Comparison of ENCODE assay signal across 29 cellular contexts in genomic region chr6:73391735-73392134, GRCh38. TPM values are rescaled to one million over a fixed set of nuclear protein-coding genes. Genes with fewer than 3 reads are reported as not detected.
DNase-seq lines count a peak whose midpoint lies in the region; ATAC-seq, FAIRE-seq and TF ChIP-seq lines count a peak whose summit lies in the region.
"Had no signal": no experiment of that assay in that cellular context is flagged by ENCODE, and none has a peak within 500 bp of the region (broad histone marks: within the 10 kb centered on the region; RNA-seq: fewer than 3 reads in every experiment).

No MANE protein-coding gene starts in this region.

- H3K4me3 Mint-ChIP-seq in activated CD4-positive, alpha-beta T cell treated with anti-CD3 and anti-CD28 coated beads, Interleukin-2, amount 10 ng/mL, durations not matched to agents 24 days and 14 days: peak overlapping the region; percentile 50
- peak overlapping the region in 1 of 2 donors; percentile 35 for H3K4me3 Mint-ChIP-seq in effector memory CD8-positive, alpha-beta T cell
- H3K4me3 Mint-ChIP-seq: brain had no signal

- peak overlapping the region; percentile 68 for H3K27ac Mint-ChIP-seq in activated CD4-positive, alpha-beta T cell treated with anti-CD3 and anti-CD28 coated beads, Interleukin-2, amount 10 ng/mL, durations not matched to agents 24 days and 14 days
- peak overlapping the region in 1 of 2 donors; percentile 66 for H3K27ac Mint-ChIP-seq in effector memory CD8-positive, alpha-beta T cell
- H3K27ac Mint-ChIP-seq: brain had no signal

- intact Hi-C loops in activated CD4-positive, alpha-beta T cell treated with anti-CD3 and anti-CD28 coated beads, Interleukin-2, amount 10 ng/mL, durations not matched to agents 24 days and 14 days (cut with micrococcal nuclease): no loop called here
- intact Hi-C loops in HCT116 (cut with micrococcal nuclease) (no loop called here), posterior cingulate gyrus (cut with DNase I) (no loop called here)

- no peak overlapping the region for H3K4ac ChIP-seq in H1 (replicated peaks; ENCODE audit: insufficient read length, low read depth, low read length)

- no peak for ATAC-seq in HCT116
- no peak for ATAC-seq in effector memory CD8-positive, alpha-beta T cell (replicated peaks)
- ATAC-seq: left ventricle myocardium superior; naive thymus-derived CD8-positive, alpha-beta T cell had no signal

- FAIRE-seq in H1 (lab: Jason Lieb, UNC): no peak
- FAIRE-seq: A204.1, small intestine had no signal

- no peak overlapping the region for H3K4me3 ChIP-seq in HCT116 (replicated peaks in 1 of 2; ENCODE audit: low read depth in 1 of 2, low read length in 2 of 2)
- H3K4me3 ChIP-seq in H1 (ENCODE audit: extremely low read depth in 1 of 4, insufficient read depth in 2 of 4, low read depth in 3 of 4, low read length in 4 of 4): no peak overlapping the region
- H3K4me3 ChIP-seq: GM23248, stomach, thyroid gland had no signal

- H3K27me3 Mint-ChIP-seq in activated CD4-positive, alpha-beta T cell treated with anti-CD3 and anti-CD28 coated beads, Interleukin-2, amount 10 ng/mL, durations not matched to agents 24 days and 14 days: peaks cover 1% of the 10 kb centered on the region
- H3K27me3 Mint-ChIP-seq in effector memory CD8-positive, alpha-beta T cell: no peaks in the 10 kb centered on the region
- H3K27me3 Mint-ChIP-seq: naive thymus-derived CD8-positive, alpha-beta T cell had no signal

- no peak for TF ChIP-seq EP300 in H1 (IDR thresholded peaks at IDR 0.05; ENCODE audit: borderline replicate concordance in 1 of 2, low read depth in 2 of 2, low read length in 2 of 2)

- no peak overlapping the region for H2BK5ac ChIP-seq in H1 (ENCODE audit: low read depth, low read length)

- BruUV-seq in HCT116 (replicated peaks; lab: Mats Ljungman, UMichigan): no TSS peak

- peak overlapping the region; percentile 34 for H3K4me2 ChIP-seq in HCT116 (ENCODE audit: low read length)
- H3K4me2 ChIP-seq in H1 (ENCODE audit: insufficient read depth in 1 of 2, low read depth in 2 of 2, low read length in 2 of 2): no peak overlapping the region

- H4K20me1 ChIP-seq in HCT116 (ENCODE audit: insufficient read depth): no peaks in the 10 kb centered on the region
- no peaks in the 10 kb centered on the region for H4K20me1 ChIP-seq in H1 (replicated peaks in 1 of 2; ENCODE audit: control insufficient read depth in 1 of 2, insufficient read depth in 2 of 2, low read length in 2 of 2)

- H3K9me3 Mint-ChIP-seq in activated CD4-positive, alpha-beta T cell treated with anti-CD3 and anti-CD28 coated beads, Interleukin-2, amount 10 ng/mL, durations not matched to agents 24 days and 14 days: peaks cover 3% of the 10 kb centered on the region
- H3K9me3 Mint-ChIP-seq in effector memory CD8-positive, alpha-beta T cell: no peaks in the 10 kb centered on the region
- H3K9me3 Mint-ChIP-seq: brain; naive thymus-derived CD8-positive, alpha-beta T cell had no signal

- TF ChIP-seq POLR2A in HCT116 (IDR thresholded peaks at IDR 0.05; ENCODE audit: borderline replicate concordance, extremely low read depth, insufficient read depth, insufficient read length) (no peak), H1 (IDR thresholded peaks at IDR 0.05; ENCODE audit: control extremely low read depth in 1 of 2, low read depth in 2 of 2, low read length in 2 of 2) (no peak)

- H3K79me1 ChIP-seq in H1 (ENCODE audit: low read depth, low read length): no peaks in the 10 kb centered on the region

- H3K23me2 ChIP-seq in H1 (ENCODE audit: low read depth, low read length): 0 out of 2 replicates have a peak, but pooled peaks cover 1% of the 10 kb centered on the region

- TF ChIP-seq CTCF in HCT116 (IDR thresholded peaks at IDR 0.05 in 2 of 3, conservative IDR thresholded peaks at IDR 0.05 in 1 of 3; ENCODE audit: borderline replicate concordance in 1 of 3, insufficient read depth in 1 of 3, low read depth in 2 of 3, low read length in 2 of 3) (no peak), H1 (IDR thresholded peaks at IDR 0.05; ENCODE audit: control extremely low read depth in 1 of 3, insufficient read depth in 1 of 3, low read depth in 1 of 3, low read length in 3 of 3) (no peak)

- POLR2A ChIA-PET in HCT116 (lab: Charles Lee): interaction anchor here (1.0 kb wide), 1 partner anchor 82 kb away, joined by 3 read pairs; no protein-coding TSS in a partner anchor
- POLR2A ChIA-PET in H1 (lab: Charles Lee; ENCODE audit: partially characterized antibody): no interaction called here

- TF ChIP-seq RAD21 in HCT116 (IDR thresholded peaks at IDR 0.05; ENCODE audit: low read depth) (no peak), H1 (IDR thresholded peaks at IDR 0.05 in 1 of 2, conservative IDR thresholded peaks at IDR 0.05 in 1 of 2; ENCODE audit: low read depth in 2 of 2, low read length in 2 of 2) (no peak)

- H3K27ac ChIP-seq in HCT116 (ENCODE audit: low read depth, low read length) (no peak overlapping the region), H1 (ENCODE audit: low read depth, low read length) (no peak overlapping the region)
- H3K27ac ChIP-seq: GM23248, HL-60, RWPE1, stomach, thyroid gland, WERI-Rb-1 had no signal

- peak; percentile 60 for DNase-seq in activated CD4-positive, alpha-beta T cell treated with anti-CD3 and anti-CD28 coated beads, Interleukin-2, amount 10 ng/mL, durations not matched to agents 24 days and 14 days
- no peak for DNase-seq in activated CD4-positive, alpha-beta T cell treated with anti-CD3 and anti-CD28 coated beads for 1 hour
- DNase-seq in HCT116 (ENCODE audit: low read depth, low spot score): no peak
- peak; percentile 71 for DNase-seq in SW480 (ENCODE audit: low spot score)
- DNase-seq in H1 (ENCODE audit: low read depth in 1 of 2, low spot score in 2 of 2): no peak
- DNase-seq in ureter (ENCODE audit: low spot score): no peak
- DNase-seq in effector memory CD8-positive, alpha-beta T cell: no peak
- no peak for DNase-seq in posterior cingulate gyrus
- DNase-seq: activated gamma-delta T cell treated with Interleukin-2 at 50 U/mL for 16 hours; GM23248; islet precursor cell; left ventricle myocardium superior; naive thymus-derived CD8-positive, alpha-beta T cell; NCI-H2029 treated with DMSO at 0.1 percent for 48 hours; NCI-H226; NCI-H748 treated with DMSO at 0.1 percent for 48 hours; retina; small intestine; stimulated activated CD8-positive, alpha-beta memory T cell treated with anti-CD3 and anti-CD28 coated beads, Interleukin-4, amount 100 ng/mL, for 48 hours; stomach; T1000; WERI-Rb-1 had no signal

- H3K9ac ChIP-seq in HCT116 (ENCODE audit: low read length) (no peak overlapping the region), H1 (replicated peaks in 1 of 4; ENCODE audit: extremely low read depth in 1 of 4, low read depth in 3 of 4, low read length in 3 of 4) (no peak overlapping the region)
- H3K9ac ChIP-seq: GM23248 had no signal

- H2AFZ ChIP-seq in HCT116 (ENCODE audit: low read depth, low read length, poor library complexity, severe bottlenecking) (peak overlapping the region; percentile 93), H1 (ENCODE audit: low read length) (no peak overlapping the region)
- H2AFZ ChIP-seq: GM23248 had no signal

- no peak overlapping the region for H3K14ac ChIP-seq in H1 (ENCODE audit: insufficient read length)

- H2AK5ac ChIP-seq in H1 (ENCODE audit: low read depth, low read length): no peak overlapping the region

- CTCF ChIA-PET in HCT116 (lab: Charles Lee): interaction anchor here (1.4 kb wide), 1 partner anchor 65 kb away, joined by 3 read pairs; no protein-coding TSS in a partner anchor
- CTCF ChIA-PET in H1 (lab: Charles Lee; ENCODE audit: partially characterized antibody): interaction anchor here (0.8 kb wide), 1 partner anchor 106 kb away, joined by 3 read pairs; no protein-coding TSS in a partner anchor

- H3K4me1 ChIP-seq in HCT116 (ENCODE audit: control insufficient read depth in 1 of 2, insufficient read depth in 2 of 2, low read length in 2 of 2) (peaks cover 19 to 39% of the 10 kb centered on the region in 2 experiments), H1 (replicated peaks in 1 of 4; ENCODE audit: control insufficient read depth in 3 of 4, insufficient read depth in 4 of 4, low read length in 3 of 4) (peaks cover 0 to 6% (median 0%) of the 10 kb centered on the region in 4 experiments; a peak in 4 of 7 replicates)
- H3K4me1 ChIP-seq: thyroid gland had no signal

- H3K9me3 ChIP-seq in HCT116 (ENCODE audit: control insufficient read depth in 1 of 2, insufficient read depth in 1 of 2, low read depth in 1 of 2, low read length in 2 of 2): no peaks in the 10 kb centered on the region
- peaks cover 0 to 5% of the 10 kb centered on the region in 2 experiments; a peak in 1 of 4 replicates for H3K9me3 ChIP-seq in H1 (ENCODE audit: insufficient read depth in 2 of 2, low read depth in 1 of 2, low read length in 1 of 2)
- H3K9me3 ChIP-seq: stomach, thyroid gland had no signal

- no peak overlapping the region for H2BK15ac ChIP-seq in H1 (ENCODE audit: low read length)

- no peak overlapping the region for H4K8ac ChIP-seq in H1 (ENCODE audit: extremely low read depth, insufficient read depth, low read length)

- 0 out of 2 replicates have a peak overlapping the region, but pooled peaks have one; percentile 20 for H3K18ac ChIP-seq in H1 (ENCODE audit: extremely low read depth, low read length)

- H3K36me3 Mint-ChIP-seq in activated CD4-positive, alpha-beta T cell treated with anti-CD3 and anti-CD28 coated beads, Interleukin-2, amount 10 ng/mL, durations not matched to agents 24 days and 14 days (ENCODE audit: low read depth): peaks cover 10% of the 10 kb centered on the region
- no peaks in the 10 kb centered on the region for H3K36me3 Mint-ChIP-seq in effector memory CD8-positive, alpha-beta T cell (ENCODE audit: insufficient read depth)
- H3K36me3 Mint-ChIP-seq: brain; naive thymus-derived CD8-positive, alpha-beta T cell had no signal

- no peak overlapping the region for H2BK12ac ChIP-seq in H1 (ENCODE audit: low read depth, low read length)

- H3K79me2 ChIP-seq in HCT116 (ENCODE audit: insufficient read depth, low read length) (no peaks in the 10 kb centered on the region), H1 (ENCODE audit: control insufficient read depth in 1 of 2, insufficient read depth in 2 of 2, low read length in 2 of 2) (no peaks in the 10 kb centered on the region)

- H2BK120ac ChIP-seq in H1 (replicated peaks; ENCODE audit: low read depth, low read length): no peak overlapping the region

- no peak overlapping the region for H2BK20ac ChIP-seq in H1 (ENCODE audit: low read length)

- H3K23ac ChIP-seq in H1 (ENCODE audit: insufficient read length): no peak overlapping the region

- no peaks in the 10 kb centered on the region for H3K9me2 ChIP-seq in HCT116 (ENCODE audit: insufficient read depth)

- H3K27me3 ChIP-seq in HCT116 (ENCODE audit: insufficient read depth, low read length) (no peaks in the 10 kb centered on the region), H1 (replicated peaks in 1 of 4; ENCODE audit: control insufficient read depth in 3 of 4, extremely low read depth in 1 of 4, insufficient read depth in 3 of 4, low read length in 3 of 4) (no peaks in the 10 kb centered on the region)
- H3K27me3 ChIP-seq: stomach, thyroid gland had no signal

- 90% methylated on average over 2 of the region's 2 CpGs; no CpG with 5 or more reads in 1 of the 2 experiments for WGBS in H1 (ENCODE audit: extremely low coverage in 1 of 2, insufficient coverage in 1 of 2, insufficient read length in 1 of 2, insufficient replicate concordance in 2 of 2, low coverage in 1 of 2, low lambda C conversion rate in 2 of 2, missing lambda C conversion rate in 1 of 2), 2 experiments

- no peak overlapping the region for H3K56ac ChIP-seq in H1 (replicated peaks; ENCODE audit: insufficient read length, low read depth, low read length)

- no peak overlapping the region for H4K5ac ChIP-seq in H1 (ENCODE audit: insufficient read length, low read depth, low read length)

- peaks cover 24% of the 10 kb centered on the region for H3K4me1 Mint-ChIP-seq in activated CD4-positive, alpha-beta T cell treated with anti-CD3 and anti-CD28 coated beads, Interleukin-2, amount 10 ng/mL, durations not matched to agents 24 days and 14 days
- H3K4me1 Mint-ChIP-seq in effector memory CD8-positive, alpha-beta T cell (ENCODE audit: low read depth in 2 of 2): peaks cover 20 to 23% of the 10 kb centered on the region in 2 donors
- H3K4me1 Mint-ChIP-seq: brain had no signal

- no peaks in the 10 kb centered on the region for H3K36me3 ChIP-seq in HCT116 (ENCODE audit: control insufficient read depth in 1 of 2, insufficient read depth in 2 of 2, low read length in 2 of 2)
- H3K36me3 ChIP-seq in H1 (ENCODE audit: control insufficient read depth in 2 of 4, insufficient read depth in 4 of 4, low read length in 3 of 4): no peaks in the 10 kb centered on the region
- H3K36me3 ChIP-seq: stomach, thyroid gland, WERI-Rb-1 had no signal

- no peak overlapping the region for H4K91ac ChIP-seq in H1 (replicated peaks; ENCODE audit: insufficient read length, low read length)

- RAD21 ChIA-PET in HCT116 (lab: Charles Lee; ENCODE audit: low non-redundant PET in 1 of 2, low total read pairs in 2 of 2, uncharacterized antibody in 2 of 2, unreplicated experiment in 2 of 2): no interaction called here

RNA-seq across cellular contexts. Expression of gene DDX43, which starts 2.9 kb away (rescaled TPM):
- 0.26 and 0.69 TPM in 2 replicates for total RNA-seq in activated CD4-positive, alpha-beta T cell treated with anti-CD3 and anti-CD28 coated beads, Interleukin-2, amount 10 ng/mL, durations not matched to agents 24 days and 14 days
- total RNA-seq in HCT116 (2021; ENCODE audit: unreplicated experiment) (not detected), ureter (0.94 TPM)
- polyA plus RNA-seq in HCT116 (2012): not detected in 2 replicates
- total RNA-seq in H1 (2021; fragmentation: NEBNext Ultra II Directional; extraction: Animal tissue kit (Norgen Biotek cat#: 25700)): not detected in 2 replicates
- polyA plus RNA-seq in H1 (2011; rRNA removed): 0.05 TPM in 2 replicates
- 0.49 TPM for polyA plus RNA-seq in H1 (2011; cell fraction: cytosol; rRNA removed)
- polyA plus RNA-seq in H1 (2011; cell fraction: nucleus; rRNA removed): 0.07 TPM
- polyA plus RNA-seq in H1 (2012, experiment 1 of 2): 0.10 TPM in 1 of 4 replicates, not detected in the others
- not detected for polyA plus RNA-seq in H1 (2012, experiment 2 of 2)
- polyA plus RNA-seq in H1 (2013, experiment 1 of 2): 0.18 TPM
- polyA plus RNA-seq in H1 (2013, experiment 2 of 2): 0.15 TPM
- polyA minus RNA-seq in H1 (2011; rRNA and poly(A)+ RNA removed): 0.09 TPM in 1 of 2 replicates, not detected in the other
- not detected for polyA minus RNA-seq in H1 (2011; cell fraction: cytosol; rRNA and poly(A)+ RNA removed)
- not detected for polyA minus RNA-seq in H1 (2011; cell fraction: nucleus; rRNA and poly(A)+ RNA removed)

RNA-seq across cellular contexts. Expression of gene OOEP, which starts 22.0 kb away (rescaled TPM):
- total RNA-seq in activated CD4-positive, alpha-beta T cell treated with anti-CD3 and anti-CD28 coated beads, Interleukin-2, amount 10 ng/mL, durations not matched to agents 24 days and 14 days: 0.47 TPM in 2 replicates
- total RNA-seq in HCT116 (2021; ENCODE audit: unreplicated experiment): not detected
- not detected in 2 replicates for polyA plus RNA-seq in HCT116 (2012)
- total RNA-seq in H1 (2021; fragmentation: NEBNext Ultra II Directional; extraction: Animal tissue kit (Norgen Biotek cat#: 25700)): 0.41 TPM in 1 of 2 replicates, not detected in the other
- polyA plus RNA-seq in H1 (2011; rRNA removed): 0.20 and 0.55 TPM in 2 replicates
- polyA plus RNA-seq in H1 (2011; cell fraction: cytosol; rRNA removed): 0.30 TPM
- 0.50 TPM for polyA plus RNA-seq in H1 (2011; cell fraction: nucleus; rRNA removed)
- polyA plus RNA-seq in H1 (2012, experiment 1 of 2): 0.19 to 0.43 TPM (median 0.33 TPM) in 3 of 4 replicates, not detected in the other
- polyA plus RNA-seq in H1 (2012, experiment 2 of 2): not detected
- 0.24 TPM for polyA plus RNA-seq in H1 (2013, experiment 1 of 2)
- polyA plus RNA-seq in H1 (2013, experiment 2 of 2): 0.39 TPM
- polyA minus RNA-seq in H1 (2011; rRNA and poly(A)+ RNA removed): not detected in 2 replicates
- not detected for polyA minus RNA-seq in H1 (2011; cell fraction: cytosol; rRNA and poly(A)+ RNA removed)
- not detected for polyA minus RNA-seq in H1 (2011; cell fraction: nucleus; rRNA and poly(A)+ RNA removed)
- total RNA-seq in ureter: not detected
- total RNA-seq: epithelial cell of proximal tubule, GM23248, omental fat pad, stomach, thyroid gland had no signal
- polyA plus RNA-seq: GM23248 had no signal

RNA-seq across cellular contexts. Expression of gene KHDC3L, which starts 29.3 kb away (rescaled TPM):
- not detected in 2 replicates for total RNA-seq in activated CD4-positive, alpha-beta T cell treated with anti-CD3 and anti-CD28 coated beads, Interleukin-2, amount 10 ng/mL, durations not matched to agents 24 days and 14 days
- total RNA-seq in HCT116 (2021; ENCODE audit: unreplicated experiment) (not detected), ureter (not detected)
- not detected in 2 replicates for polyA plus RNA-seq in HCT116 (2012)
- 0.42 TPM in 1 of 2 replicates, not detected in the other for total RNA-seq in H1 (2021; fragmentation: NEBNext Ultra II Directional; extraction: Animal tissue kit (Norgen Biotek cat#: 25700))
- polyA plus RNA-seq in H1 (2011; rRNA removed): 0.11 TPM in 1 of 2 replicates, not detected in the other
- 0.26 TPM for polyA plus RNA-seq in H1 (2011; cell fraction: cytosol; rRNA removed)
- not detected for polyA plus RNA-seq in H1 (2011; cell fraction: nucleus; rRNA removed)
- polyA plus RNA-seq in H1 (2012, experiment 1 of 2): 0.19 TPM in 1 of 4 replicates, not detected in the others
- polyA plus RNA-seq in H1 (2012, experiment 2 of 2): not detected
- polyA plus RNA-seq in H1 (2013, experiment 1 of 2): 0.06 TPM
- 0.22 TPM for polyA plus RNA-seq in H1 (2013, experiment 2 of 2)
- not detected in 2 replicates for polyA minus RNA-seq in H1 (2011; rRNA and poly(A)+ RNA removed)
- not detected for polyA minus RNA-seq in H1 (2011; cell fraction: cytosol; rRNA and poly(A)+ RNA removed)
- polyA minus RNA-seq in H1 (2011; cell fraction: nucleus; rRNA and poly(A)+ RNA removed): not detected
- total RNA-seq: epithelial cell of proximal tubule; GM23248; left ventricle myocardium superior; naive thymus-derived CD8-positive, alpha-beta T cell; omental fat pad; stomach; thyroid gland had no signal
- polyA plus RNA-seq: GM23248; naive thymus-derived CD8-positive, alpha-beta T cell; small intestine; stomach had no signal

RNA-seq across cellular contexts. Expression of gene DPPA5, which starts 37.7 kb away (rescaled TPM):
- not detected in 2 replicates for total RNA-seq in activated CD4-positive, alpha-beta T cell treated with anti-CD3 and anti-CD28 coated beads, Interleukin-2, amount 10 ng/mL, durations not matched to agents 24 days and 14 days
- total RNA-seq in HCT116 (2021; ENCODE audit: unreplicated experiment) (not detected), ureter (not detected)
- polyA plus RNA-seq in HCT116 (2012): not detected in 2 replicates
- total RNA-seq in H1 (2021; fragmentation: NEBNext Ultra II Directional; extraction: Animal tissue kit (Norgen Biotek cat#: 25700)): 1.5 and 2.0 TPM in 2 replicates
- 2.9 and 6.6 TPM in 2 replicates for polyA plus RNA-seq in H1 (2011; rRNA removed)
- polyA plus RNA-seq in H1 (2011; cell fraction: cytosol; rRNA removed): 4.8 TPM
- 2.9 TPM for polyA plus RNA-seq in H1 (2011; cell fraction: nucleus; rRNA removed)
- 0.43 to 1.7 TPM (median 1.5 TPM) in 4 replicates for polyA plus RNA-seq in H1 (2012, experiment 1 of 2)
- 4.9 TPM for polyA plus RNA-seq in H1 (2012, experiment 2 of 2)
- polyA plus RNA-seq in H1 (2013, experiment 1 of 2): 2.8 TPM
- polyA plus RNA-seq in H1 (2013, experiment 2 of 2): 2.5 TPM
- polyA minus RNA-seq in H1 (2011; rRNA and poly(A)+ RNA removed): 1.6 TPM in 1 of 2 replicates, not detected in the other
- not detected for polyA minus RNA-seq in H1 (2011; cell fraction: cytosol; rRNA and poly(A)+ RNA removed)
- not detected for polyA minus RNA-seq in H1 (2011; cell fraction: nucleus; rRNA and poly(A)+ RNA removed)
- total RNA-seq: epithelial cell of proximal tubule; GM23248; left ventricle myocardium superior; naive thymus-derived CD8-positive, alpha-beta T cell; omental fat pad; stomach; thyroid gland had no signal
- polyA plus RNA-seq: GM23248; naive thymus-derived CD8-positive, alpha-beta T cell; small intestine; stomach had no signal

Comparison
In these comparisons a context has a peak if more than half of its experiments do, and no peak if none do; other contexts are left out.
1. DNase-seq: peak in activated CD4-positive, alpha-beta T cell treated with anti-CD3 and anti-CD28 coated beads, Interleukin-2, amount 10 ng/mL, durations not matched to agents 24 days and 14 days (single experiment) and SW480 (single experiment); none in activated CD4-positive, alpha-beta T cell treated with anti-CD3 and anti-CD28 coated beads for 1 hour (single experiment), HCT116 (single experiment), H1 (0 of 2), ureter (single experiment), effector memory CD8-positive, alpha-beta T cell (0 of 3) and posterior cingulate gyrus (0 of 10).